ENCODE assay signal across 17 cellular contexts in genomic region chr18:76446746-76447267, GRCh38. TPM values are rescaled to one million over a fixed set of nuclear protein-coding genes. Genes with fewer than 3 reads are reported as not detected.
DNase-seq lines count a peak whose midpoint lies in the region; ATAC-seq and TF ChIP-seq lines count a peak whose summit lies in the region.
"Had no signal": no experiment of that assay in that cellular context is flagged by ENCODE, and none has a peak within 500 bp of the region (broad histone marks: within the 10 kb centered on the region; RNA-seq: fewer than 3 reads in every experiment).

No MANE protein-coding gene starts in this region.

- peak overlapping the region; percentile 81 to 92 for H3K27ac Mint-ChIP-seq in natural killer cell
- peak overlapping the region in 1 of 2 donors; percentile 74 for H3K27ac Mint-ChIP-seq in natural killer cell treated with Interleukin-12 subunit alpha and Interleukin-12 subunit beta and Interleukin-15 and Interleukin-18, amount 100 ng/mL, for 72 hours
- H3K27ac Mint-ChIP-seq: activated CD4-positive, alpha-beta T cell treated with anti-CD3 and anti-CD28 coated beads, Interleukin-2, amount 10 ng/mL, durations not matched to agents 7 days and 5 days; activated naive CD4-positive, alpha-beta T cell treated with anti-CD3 and anti-CD28 coated beads, Interleukin-2, amount 50 U/mL, for 24 hours; CD8-positive, alpha-beta T cell had no signal

- peak overlapping the region; percentile 35 for H3K4me3 Mint-ChIP-seq in natural killer cell
- no peak overlapping the region for H3K4me3 Mint-ChIP-seq in natural killer cell treated with Interleukin-12 subunit alpha and Interleukin-12 subunit beta and Interleukin-15 and Interleukin-18, amount 100 ng/mL, for 72 hours
- H3K4me3 Mint-ChIP-seq: activated CD4-positive, alpha-beta T cell treated with anti-CD3 and anti-CD28 coated beads, Interleukin-2, amount 10 ng/mL, durations not matched to agents 7 days and 5 days; activated naive CD4-positive, alpha-beta T cell treated with anti-CD3 and anti-CD28 coated beads, Interleukin-2, amount 50 U/mL, for 24 hours; CD8-positive, alpha-beta T cell had no signal

- H3K36me3 ChIP-seq in fibroblast of lung (ENCODE audit: control insufficient read depth, insufficient read depth, low read length) (peaks cover 8% of the 10 kb centered on the region), prostate gland (peaks cover 0 to 11% of the 10 kb centered on the region in 2 donors), vagina (peaks cover 0 to 13% of the 10 kb centered on the region in 2 donors)

- no peak overlapping the region for H3K9ac ChIP-seq in fibroblast of lung (ENCODE audit: insufficient read depth, low read length)

- H3K4me1 ChIP-seq in fibroblast of lung (ENCODE audit: control insufficient read depth, extremely low read depth, insufficient read depth, low read length): peaks cover 32% of the 10 kb centered on the region
- peaks cover 6% of the 10 kb centered on the region for H3K4me1 ChIP-seq in prostate gland (replicated peaks)
- H3K4me1 ChIP-seq in vagina: peaks cover 90% of the 10 kb centered on the region

- H3K4me1 Mint-ChIP-seq in natural killer cell: peaks cover 79 to 86% of the 10 kb centered on the region in 2 donors
- peaks cover 32 to 59% of the 10 kb centered on the region in 2 donors for H3K4me1 Mint-ChIP-seq in natural killer cell treated with Interleukin-12 subunit alpha and Interleukin-12 subunit beta and Interleukin-15 and Interleukin-18, amount 100 ng/mL, for 72 hours (ENCODE audit: low read depth in 2 of 2)

- no peaks in the 10 kb centered on the region for H3K27me3 Mint-ChIP-seq in natural killer cell (ENCODE audit: low read depth in 2 of 2)
- H3K27me3 Mint-ChIP-seq in natural killer cell treated with Interleukin-12 subunit alpha and Interleukin-12 subunit beta and Interleukin-15 and Interleukin-18, amount 100 ng/mL, for 72 hours: no peaks in the 10 kb centered on the region
- H3K27me3 Mint-ChIP-seq: activated naive CD4-positive, alpha-beta T cell treated with anti-CD3 and anti-CD28 coated beads, Interleukin-2, amount 50 U/mL, for 24 hours had no signal

- no peaks in the 10 kb centered on the region for H3K36me3 Mint-ChIP-seq in natural killer cell
- no peaks in the 10 kb centered on the region for H3K36me3 Mint-ChIP-seq in natural killer cell treated with Interleukin-12 subunit alpha and Interleukin-12 subunit beta and Interleukin-15 and Interleukin-18, amount 100 ng/mL, for 72 hours
- H3K36me3 Mint-ChIP-seq: activated naive CD4-positive, alpha-beta T cell treated with anti-CD3 and anti-CD28 coated beads, Interleukin-2, amount 50 U/mL, for 24 hours had no signal

- no peaks in the 10 kb centered on the region for H3K9me3 ChIP-seq in fibroblast of lung (ENCODE audit: control insufficient read depth, insufficient read depth, low read depth, low read length)
- H3K9me3 ChIP-seq in prostate gland: no peaks in the 10 kb centered on the region
- H3K9me3 ChIP-seq in vagina: no peaks in the 10 kb centered on the region
- H3K9me3 ChIP-seq: left ventricle myocardium inferior had no signal

- H4K20me1 ChIP-seq in fibroblast of lung (ENCODE audit: control insufficient read depth, extremely low read depth, insufficient read depth, low read length): no peaks in the 10 kb centered on the region

- ATAC-seq in natural killer cell: no peak
- ATAC-seq in natural killer cell treated with Interleukin-12 subunit alpha and Interleukin-12 subunit beta and Interleukin-15 and Interleukin-18, amount 100 ng/mL, for 72 hours: no peak
- no peak for ATAC-seq in activated CD4-positive, CD25-positive, alpha-beta regulatory T cell treated with anti-CD3 and anti-CD28 coated beads, Interleukin-2, amount 50 U/mL, for 24 hours
- ATAC-seq: CD8-positive, alpha-beta T cell; HCT116 had no signal

- no peaks in the 10 kb centered on the region for H3K9me3 Mint-ChIP-seq in natural killer cell
- no peaks in the 10 kb centered on the region for H3K9me3 Mint-ChIP-seq in natural killer cell treated with Interleukin-12 subunit alpha and Interleukin-12 subunit beta and Interleukin-15 and Interleukin-18, amount 100 ng/mL, for 72 hours
- H3K9me3 Mint-ChIP-seq: activated CD4-positive, alpha-beta T cell treated with anti-CD3 and anti-CD28 coated beads, Interleukin-2, amount 10 ng/mL, durations not matched to agents 7 days and 5 days; activated naive CD4-positive, alpha-beta T cell treated with anti-CD3 and anti-CD28 coated beads, Interleukin-2, amount 50 U/mL, for 24 hours; CD8-positive, alpha-beta T cell had no signal

- DNase-seq in natural killer cell: no peak
- DNase-seq in natural killer cell treated with Interleukin-12 subunit alpha and Interleukin-12 subunit beta and Interleukin-15 and Interleukin-18, amount 100 ng/mL, for 72 hours (ENCODE audit: low spot score): no peak
- no peak for DNase-seq in fibroblast of lung (ENCODE audit: low read depth in 2 of 2)
- no peak for DNase-seq in prostate gland (ENCODE audit: low spot score)
- peak in 1 of 2 donors; percentile 54 for DNase-seq in vagina (ENCODE audit: extremely low spot score in 2 of 2)
- DNase-seq in T-helper 9 cell: no peak
- DNase-seq in stimulated activated CD4-positive, alpha-beta T cell treated with anti-CD3 and anti-CD28 coated beads, Interleukin-4, amount 100 ng/mL, for 4 hours: no peak
- DNase-seq: activated CD4-positive, alpha-beta T cell treated with anti-CD3 and anti-CD28 coated beads, Interleukin-2, amount 10 ng/mL, durations not matched to agents 7 days and 5 days; activated T-cell treated with anti-CD3 and anti-CD28 coated beads for 4 hours; left ventricle myocardium inferior; NCI-H1105 treated with DMSO at 0.1 percent for 48 hours; NCI-H526 treated with DMSO at 0.1 percent for 48 hours; stimulated activated naive CD4-positive, alpha-beta T cell treated with Interleukin-2 at 50 U/mL for 16 hours had no signal

- H3K4me2 ChIP-seq in fibroblast of lung (ENCODE audit: extremely low read depth, insufficient read depth, low read length): peak overlapping the region; percentile 33

- intact Hi-C loops in natural killer cell (cut with micrococcal nuclease): no loop called here
- intact Hi-C loops in prostate gland (cut with DNase I): loop anchor here (5.0 to 10.0 kb wide), 2 partner anchors 45 to 1242 kb away; partner anchors contain the start of gene PTGR3
- intact Hi-C loops in vagina (cut with DNase I): no loop called here

- H3K79me2 ChIP-seq in fibroblast of lung (ENCODE audit: control insufficient read depth, insufficient read depth, low read length): peaks cover 72% of the 10 kb centered on the region

- H3K4me3 ChIP-seq in fibroblast of lung (replicated peaks in 1 of 4; ENCODE audit: control extremely low read depth in 1 of 4, insufficient read depth in 1 of 4, low read depth in 3 of 4, low read length in 4 of 4) (no peak overlapping the region), prostate gland (no peak overlapping the region), vagina (peak overlapping the region in 1 of 2 donors; percentile 8)
- H3K4me3 ChIP-seq: left ventricle myocardium inferior had no signal

- H3K27me3 ChIP-seq in fibroblast of lung (ENCODE audit: control insufficient read depth, insufficient read depth, low read length) (no peaks in the 10 kb centered on the region), prostate gland (replicated peaks; ENCODE audit: insufficient read depth) (no peaks in the 10 kb centered on the region), vagina (no peaks in the 10 kb centered on the region)

- TF ChIP-seq CTCF in natural killer cell (IDR thresholded peaks at IDR 0.05): no peak
- no peak for TF ChIP-seq CTCF in fibroblast of lung (conservative IDR thresholded peaks at IDR 0.05 in 1 of 2, IDR thresholded peaks at IDR 0.05 in 1 of 2; ENCODE audit: low read depth in 1 of 2, low read length in 2 of 2)
- TF ChIP-seq CTCF in prostate gland (IDR thresholded peaks at IDR 0.05): no peak
- TF ChIP-seq CTCF in vagina (IDR thresholded peaks at IDR 0.05): no peak

- H2AFZ ChIP-seq in fibroblast of lung (ENCODE audit: low read length): no peak overlapping the region

- no peak for TF ChIP-seq POLR2A in prostate gland (IDR thresholded peaks at IDR 0.05)
- no peak for TF ChIP-seq POLR2A in vagina (IDR thresholded peaks at IDR 0.05)

- H3K27ac ChIP-seq in fibroblast of lung (ENCODE audit: insufficient read depth, low read length) (peak overlapping the region; percentile 83), prostate gland (peak overlapping the region; percentile 47 to 84), vagina (peak overlapping the region; percentile 88)

- 46% methylated on average over 8 of the region's 8 CpGs for WGBS in prostate gland

RNA-seq across cellular contexts. Expression of gene ZNF516, which starts 48.2 kb away (rescaled TPM):
- total RNA-seq in natural killer cell: 10 to 100 TPM; 49.1 to 60.0 (median 52.4) TPM
- 10 to 100 TPM; 10.8 to 21.1 TPM for total RNA-seq in natural killer cell treated with Interleukin-12 subunit alpha and Interleukin-12 subunit beta and Interleukin-15 and Interleukin-18, amount 100 ng/mL, for 72 hours
- total RNA-seq in fibroblast of lung: 28.0 and 32.7 TPM in 2 replicates
- polyA plus RNA-seq in fibroblast of lung: 7.9 and 12.0 TPM in 2 replicates
- polyA plus RNA-seq in fibroblast of lung (2012): 12.1 and 15.4 TPM in 2 replicates
- polyA minus RNA-seq in fibroblast of lung (ENCODE audit: low replicate concordance): 12.6 and 13.6 TPM in 2 replicates
- total RNA-seq in prostate gland: 100 to 1,000 TPM in 1 of 2 donors, 10 to 100 TPM in 1; 25.0 to 158 TPM
- total RNA-seq in vagina: 46.4 TPM
